In genomic region chr5:171562822-171563221, GRCh38 we compare ENCODE assay signal across 17 cellular contexts.
DNase-seq lines count a peak whose midpoint lies in the region; ATAC-seq lines count a peak whose summit lies in the region.
"Had no signal": no experiment of that assay in that cellular context is flagged by ENCODE, and none has a peak within 500 bp of the region (broad histone marks: within the 10 kb centered on the region; RNA-seq: fewer than 3 reads in every experiment).

No MANE protein-coding gene starts in this region.

- no peak for ATAC-seq in GM21526 (IDR thresholded peaks at IDR 0.05; ENCODE audit: low FRiP score, unreplicated experiment)

- intact Hi-C loops in posterior vena cava (cut with DNase I) = no loop called here

- H3K36me3 Mint-ChIP-seq in activated T-cell treated with anti-CD3 and anti-CD28 coated beads, Interleukin-2, amount 50 U/mL, for 24 hours (ENCODE audit: low read depth) = no peaks in the 10 kb centered on the region
- H3K36me3 Mint-ChIP-seq: mesothelial cell of epicardium had no signal

- H3K4me1 Mint-ChIP-seq in activated T-cell treated with anti-CD3 and anti-CD28 coated beads, Interleukin-2, amount 50 U/mL, for 24 hours (ENCODE audit: low read depth) = peaks cover 6% of the 10 kb centered on the region
- H3K4me1 Mint-ChIP-seq: mesothelial cell of epicardium had no signal

- H3K9me3 Mint-ChIP-seq in activated T-cell treated with anti-CD3 and anti-CD28 coated beads, Interleukin-2, amount 50 U/mL, for 24 hours = peaks cover 11% of the 10 kb centered on the region

- DNase-seq in stimulated activated CD4-positive, alpha-beta T cell treated with anti-CD3 and anti-CD28 coated beads, Interleukin-15, amount 100 ng/mL, for 48 hours (ENCODE audit: low read depth in 2 of 2) = peak; percentile 7 to 14
- DNase-seq in stimulated activated CD4-positive, alpha-beta T cell treated with anti-CD3 and anti-CD28 coated beads, Interleukin-4, amount 100 ng/mL, for 1 hour = no peak
- no peak for DNase-seq in activated T-cell treated with anti-CD3 and anti-CD28 coated beads, Interleukin-2, amount 50 U/mL, for 24 hours
- DNase-seq in kidney tubule cell (ENCODE audit: low spot score) (peak; percentile 69), posterior vena cava (ENCODE audit: low spot score) (no peak)
- no peak for DNase-seq in stimulated activated CD8-positive, alpha-beta memory T cell treated with anti-CD3 and anti-CD28 coated beads, Interleukin-4, amount 100 ng/mL, for 48 hours
- DNase-seq: activated CD8-positive, alpha-beta memory T cell treated with anti-CD3 and anti-CD28 coated beads, Interleukin-2, amount 50 U/mL, for 4 hours; amniotic stem cell; cerebellar nuclear complex; hypothalamus; NCI-H1694 treated with DMSO at 0.1 percent for 48 hours; NCI-H446 treated with DMSO at 0.1 percent for 48 hours; Right ventricle myocardium superior; WERI-Rb-1 had no signal

- peaks cover 24% of the 10 kb centered on the region for H3K27me3 Mint-ChIP-seq in activated T-cell treated with anti-CD3 and anti-CD28 coated beads, Interleukin-2, amount 50 U/mL, for 24 hours

- peak overlapping the region; percentile 27 for H3K27ac Mint-ChIP-seq in activated T-cell treated with anti-CD3 and anti-CD28 coated beads, Interleukin-2, amount 50 U/mL, for 24 hours
- H3K27ac Mint-ChIP-seq: mesothelial cell of epicardium had no signal

- H3K4me3 Mint-ChIP-seq in activated T-cell treated with anti-CD3 and anti-CD28 coated beads, Interleukin-2, amount 50 U/mL, for 24 hours = no peak overlapping the region
- H3K4me3 Mint-ChIP-seq: mesothelial cell of epicardium, neural crest cell had no signal

Comparison
In these comparisons a context has a peak if more than half of its experiments do, and no peak if none do; other contexts are left out.
1. DNase-seq: peak in stimulated activated CD4-positive, alpha-beta T cell treated with anti-CD3 and anti-CD28 coated beads, Interleukin-15, amount 100 ng/mL, for 48 hours (2 of 2) and kidney tubule cell (single experiment); none in stimulated activated CD4-positive, alpha-beta T cell treated with anti-CD3 and anti-CD28 coated beads, Interleukin-4, amount 100 ng/mL, for 1 hour (single experiment), activated T-cell treated with anti-CD3 and anti-CD28 coated beads, Interleukin-2, amount 50 U/mL, for 24 hours (single experiment), stimulated activated CD8-positive, alpha-beta memory T cell treated with anti-CD3 and anti-CD28 coated beads, Interleukin-4, amount 100 ng/mL, for 48 hours (single experiment) and posterior vena cava (single experiment).